In the genomic region with DNA sequence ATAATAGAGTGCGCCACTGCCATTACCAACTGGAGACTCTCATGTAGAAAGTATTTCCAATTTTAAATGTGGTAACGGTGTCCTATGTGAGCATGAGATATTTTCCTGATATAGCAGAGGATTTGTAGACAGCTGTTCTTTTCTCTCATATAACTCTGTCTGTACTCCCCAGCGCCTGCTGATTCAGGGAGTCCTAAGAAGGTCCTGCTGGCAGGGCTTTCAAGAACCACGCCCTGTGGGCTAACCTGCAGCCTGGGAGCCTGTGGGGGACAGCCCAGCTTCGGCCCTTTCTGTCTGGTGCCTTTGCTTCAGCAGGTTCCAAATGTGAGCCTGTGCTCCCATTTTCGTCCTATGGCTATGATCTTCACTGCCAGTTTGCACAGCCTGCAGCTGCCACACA, we compare ENCODE assay signal across 16 cellular contexts.
"Had no signal": no experiment of that assay in that cellular context is flagged by ENCODE, and none has a peak within 500 bp of the region (broad histone marks: within the 10 kb centered on the region; RNA-seq: fewer than 3 reads in every experiment).

No MANE protein-coding gene starts in this region.

- H3K27me3 Mint-ChIP-seq: dendritic cell treated with granulocyte-macrophage colony-stimulating factor and Interleukin-4, amounts not matched to agents 40 ng/mL and 50 ng/mL, for 4 days had no signal

- DNase-seq: activated CD4-positive, alpha-beta T cell treated with anti-CD3 and anti-CD28 coated beads for 4 hours; activated CD8-positive, alpha-beta memory T cell treated with anti-CD3 and anti-CD28 coated beads, Interleukin-2, amount 50 U/mL, for 4 hours; activated CD8-positive, alpha-beta T cell treated with anti-CD3 and anti-CD28 coated beads for 36 hours; activated T-cell treated with anti-CD3 and anti-CD28 coated beads, Interleukin-2, amount 50 U/mL, for 72 hours; endodermal cell; erythroblast; hypothalamus; kidney glomerular epithelial cell; naive B cell; spleen; stimulated activated CD4-positive, alpha-beta T cell treated with anti-CD3 and anti-CD28 coated beads, Interleukin-1b, Interleukin-23, amount 100 ng/mL, for 48 hours; T1000 had no signal

- H3K9me3 ChIP-seq: spleen, tibial nerve had no signal

- H3K36me3 ChIP-seq: spleen, tibial nerve had no signal

- H3K4me1 Mint-ChIP-seq: naive B cell; stimulated activated memory B cell treated with anti-CD40 and anti-IgM and Interleukin-4, amounts not matched to agents 10 μg/mL and 1 μg/mL and 100 μg/mL, for 72 hours had no signal

- H3K4me3 ChIP-seq: spleen, tibial nerve had no signal

- H3K27ac Mint-ChIP-seq: activated CD8-positive, alpha-beta T cell treated with anti-CD3 and anti-CD28 coated beads for 36 hours; activated T-cell treated with anti-CD3 and anti-CD28 coated beads, Interleukin-2, amount 50 U/mL, for 72 hours; dendritic cell treated with granulocyte-macrophage colony-stimulating factor and Interleukin-4, amounts not matched to agents 40 ng/mL and 50 ng/mL, for 4 days; endodermal cell; mesothelial cell of epicardium; naive B cell; stimulated activated memory B cell treated with anti-CD40 and anti-IgM and Interleukin-4, amounts not matched to agents 10 μg/mL and 1 μg/mL and 100 μg/mL, for 72 hours had no signal

- H3K4me1 ChIP-seq: spleen had no signal

- H3K27ac ChIP-seq: spleen, tibial nerve had no signal

- H3K4me3 Mint-ChIP-seq: activated CD8-positive, alpha-beta T cell treated with anti-CD3 and anti-CD28 coated beads for 36 hours; activated T-cell treated with anti-CD3 and anti-CD28 coated beads, Interleukin-2, amount 50 U/mL, for 72 hours; dendritic cell treated with granulocyte-macrophage colony-stimulating factor and Interleukin-4, amounts not matched to agents 40 ng/mL and 50 ng/mL, for 4 days; endodermal cell; mesothelial cell of epicardium; naive B cell; stimulated activated memory B cell treated with anti-CD40 and anti-IgM and Interleukin-4, amounts not matched to agents 10 μg/mL and 1 μg/mL and 100 μg/mL, for 72 hours had no signal

- H3K36me3 Mint-ChIP-seq: naive B cell; stimulated activated memory B cell treated with anti-CD40 and anti-IgM and Interleukin-4, amounts not matched to agents 10 μg/mL and 1 μg/mL and 100 μg/mL, for 72 hours had no signal

- H3K9me3 Mint-ChIP-seq: activated CD8-positive, alpha-beta T cell treated with anti-CD3 and anti-CD28 coated beads for 36 hours; activated T-cell treated with anti-CD3 and anti-CD28 coated beads, Interleukin-2, amount 50 U/mL, for 72 hours; dendritic cell treated with granulocyte-macrophage colony-stimulating factor and Interleukin-4, amounts not matched to agents 40 ng/mL and 50 ng/mL, for 4 days; endodermal cell had no signal

- H3K27me3 ChIP-seq: spleen, tibial nerve had no signal
